ENCODE assay signal across 9 cellular contexts in the genomic region with DNA sequence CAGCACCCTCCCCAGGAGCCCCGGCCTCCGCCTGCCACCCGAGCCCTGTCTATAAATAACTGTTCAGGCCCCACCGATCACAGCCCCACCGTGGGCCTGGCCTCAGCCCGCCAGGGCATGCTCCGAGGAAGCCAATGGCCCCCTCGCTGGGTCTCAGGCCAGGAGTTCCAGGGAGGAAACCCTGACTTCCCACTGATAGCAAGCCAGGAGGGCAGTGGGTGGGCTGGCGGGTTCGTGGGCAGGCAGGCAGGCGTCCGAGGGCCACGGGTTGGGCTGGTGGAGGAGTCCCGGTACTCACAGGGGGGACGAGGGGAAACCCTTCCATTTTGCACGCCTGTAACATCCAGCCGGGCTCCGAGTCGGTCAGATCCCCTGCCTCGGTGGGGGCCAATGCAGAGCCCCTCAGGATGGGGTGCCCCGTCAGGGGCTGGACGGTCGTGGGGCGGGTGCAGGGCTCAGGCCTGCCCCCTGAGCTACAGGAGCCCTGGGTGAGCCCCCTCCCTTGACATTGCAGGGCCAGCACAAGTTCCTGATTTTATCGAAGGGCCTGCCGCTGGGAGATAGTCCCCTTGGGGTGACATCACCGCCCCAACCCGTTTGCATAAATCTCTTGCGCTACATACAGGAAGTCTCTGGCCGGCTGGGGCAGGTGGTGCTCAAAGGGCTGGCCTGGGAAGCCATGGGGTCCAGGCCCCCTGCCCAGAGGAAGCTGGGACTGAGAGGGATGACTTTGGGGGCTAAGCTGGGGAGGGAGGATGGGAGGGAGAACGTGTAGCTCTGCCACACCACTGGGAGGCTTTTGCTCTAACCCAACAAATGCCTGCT. TPM values are rescaled to one million over a fixed set of nuclear protein-coding genes. Genes with fewer than 3 reads are reported as not detected.
A peak's percentile ranks its signal among the peaks of the same experiment; 100 is the strongest.
DNase-seq lines count a peak whose midpoint lies in the region; ATAC-seq and TF ChIP-seq lines count a peak whose summit lies in the region.
"Had no signal": no experiment of that assay in that cellular context is flagged by ENCODE, and none has a peak within 500 bp of the region (broad histone marks: within the 10 kb centered on the region; RNA-seq: fewer than 3 reads in every experiment).

A gene (minus strand): TSS at position 537 of the 825 bp plus-strand sequence. CDS start 194 bp downstream, at position 343.

- H3K9me3 ChIP-seq in right lobe of liver: no peaks in the 10 kb centered on the region

- 77% methylated on average over 7 of the region's 31 CpGs for WGBS in right lobe of liver (ENCODE audit: insufficient coverage, low coverage, low lambda C conversion rate, missing lambda C conversion rate)

- TF ChIP-seq POLR2A in GM18951 (IDR thresholded peaks at IDR 0.05; ENCODE audit: extremely low read depth, insufficient read depth, insufficient read length): peak; percentile 74
- peak; percentile 51 for TF ChIP-seq POLR2A in right lobe of liver (IDR thresholded peaks at IDR 0.05)

- H3K27ac Mint-ChIP-seq in activated T-helper 1 cell treated with anti-CD3 and anti-CD28 coated beads, Interleukin-12 subunit alpha, Interleukin-12 subunit beta, Interleukin-2, Interleukin-4 antibody, amounts not matched to agents 30 ng/mL and 10 ng/mL and 1 ng/mL, durations not matched to agents 14 hours and 24 hours and 36 hours: no peak within 1 kb of the TSS

- peak within 1 kb of the TSS; percentile 44 to 80 (median 69) for H3K27ac ChIP-seq in right lobe of liver

- ATAC-seq in HG02981 (IDR thresholded peaks at IDR 0.05; ENCODE audit: unreplicated experiment): peak; percentile 78
- ATAC-seq in right lobe of liver: peak; percentile 40 to 57 (median 46)

- in situ Hi-C loops in GM18951 (cut with MboI; ENCODE audit: low sequenced_read_pairs, unreplicated experiment): no loop called here

- H3K27me3 Mint-ChIP-seq in activated T-helper 1 cell treated with anti-CD3 and anti-CD28 coated beads, Interleukin-12 subunit alpha, Interleukin-12 subunit beta, Interleukin-2, Interleukin-4 antibody, amounts not matched to agents 30 ng/mL and 10 ng/mL and 1 ng/mL, durations not matched to agents 14 hours and 24 hours and 36 hours (ENCODE audit: insufficient read depth): peaks cover 3% of the 10 kb centered on the region

- H3K36me3 Mint-ChIP-seq in activated T-helper 1 cell treated with anti-CD3 and anti-CD28 coated beads, Interleukin-12 subunit alpha, Interleukin-12 subunit beta, Interleukin-2, Interleukin-4 antibody, amounts not matched to agents 30 ng/mL and 10 ng/mL and 1 ng/mL, durations not matched to agents 14 hours and 24 hours and 36 hours (ENCODE audit: low read depth): no peaks in the 10 kb centered on the region

- H3K4me1 ChIP-seq in right lobe of liver: peaks cover 0 to 2% (median 0%) of the 10 kb centered on the region in 4 donors

- no peaks in the 10 kb centered on the region for H3K9me3 Mint-ChIP-seq in activated T-helper 1 cell treated with anti-CD3 and anti-CD28 coated beads, Interleukin-12 subunit alpha, Interleukin-12 subunit beta, Interleukin-2, Interleukin-4 antibody, amounts not matched to agents 30 ng/mL and 10 ng/mL and 1 ng/mL, durations not matched to agents 14 hours and 24 hours and 36 hours

- DNase-seq in SKM-1 (lab: John Stamatoyannopoulos, UW; ENCODE audit: unreplicated experiment) (peak; percentile 94), right lobe of liver (peak in 2 of 3 donors; percentile 74 to 81), HT-29 (ENCODE audit: low spot score) (no peak), NCI-H2227 (lab: John Stamatoyannopoulos, UW; ENCODE audit: unreplicated experiment) (no peak), DMS79 treated with DMSO at 0.1 percent for 48 hours (lab: John Stamatoyannopoulos, UW) (no peak)
- no peak for DNase-seq in activated T-helper 1 cell treated with anti-CD3 and anti-CD28 coated beads, Interleukin-12 subunit alpha, Interleukin-12 subunit beta, Interleukin-2, Interleukin-4 antibody, amounts not matched to agents 30 ng/mL and 10 ng/mL and 1 ng/mL, durations not matched to agents 14 hours and 24 hours and 36 hours (ENCODE audit: low spot score)

- intact Hi-C loops in right lobe of liver (cut with DNase I): loop anchor here (5.0 to 10.0 kb wide), 2 partner anchors 47 to 74 kb away; a partner anchor contains a TSS
- intact Hi-C loops in activated T-helper 1 cell treated with anti-CD3 and anti-CD28 coated beads, Interleukin-12 subunit alpha, Interleukin-12 subunit beta, Interleukin-2, Interleukin-4 antibody, amounts not matched to agents 30 ng/mL and 10 ng/mL and 1 ng/mL, durations not matched to agents 14 hours and 24 hours and 36 hours (cut with micrococcal nuclease): no loop called here

- no peak within 1 kb of the TSS for H3K4me3 Mint-ChIP-seq in activated T-helper 1 cell treated with anti-CD3 and anti-CD28 coated beads, Interleukin-12 subunit alpha, Interleukin-12 subunit beta, Interleukin-2, Interleukin-4 antibody, amounts not matched to agents 30 ng/mL and 10 ng/mL and 1 ng/mL, durations not matched to agents 14 hours and 24 hours and 36 hours

- no peak for TF ChIP-seq CTCF in right lobe of liver (IDR thresholded peaks at IDR 0.05)

- H3K27me3 ChIP-seq in right lobe of liver: no peaks in the 10 kb centered on the region

- peak within 1 kb of the TSS; percentile 21 to 44 (median 22) for H3K4me3 ChIP-seq in right lobe of liver

- no peaks in the 10 kb centered on the region for H3K36me3 ChIP-seq in right lobe of liver

- no peaks in the 10 kb centered on the region for H3K4me1 Mint-ChIP-seq in activated T-helper 1 cell treated with anti-CD3 and anti-CD28 coated beads, Interleukin-12 subunit alpha, Interleukin-12 subunit beta, Interleukin-2, Interleukin-4 antibody, amounts not matched to agents 30 ng/mL and 10 ng/mL and 1 ng/mL, durations not matched to agents 14 hours and 24 hours and 36 hours (ENCODE audit: low read depth)

RNA-seq across cellular contexts. Expression of the gene that starts here (rescaled TPM):
- total RNA-seq in right lobe of liver: 10 to 100 TPM in 3 of 6 experiments, 1 to 10 TPM in 3; 7.5 to 29.1 (median 10.1) TPM
- total RNA-seq in HT-29 (2014; rRNA removed; shearing (Covaris generic)): not detected in 2 replicates
- total RNA-seq in activated T-helper 1 cell treated with anti-CD3 and anti-CD28 coated beads, Interleukin-12 subunit alpha, Interleukin-12 subunit beta, Interleukin-2, Interleukin-4 antibody, amounts not matched to agents 30 ng/mL and 10 ng/mL and 1 ng/mL, durations not matched to agents 14 hours and 24 hours and 36 hours: not detected in 2 replicates
- total RNA-seq: RPMI7951 had no signal

Comparison
In these comparisons a context has a peak if more than half of its experiments do, and no peak if none do; other contexts are left out.
1. DNase-seq: peak in SKM-1 (single experiment) and right lobe of liver (2 of 3); none in HT-29 (single experiment), NCI-H2227 (single experiment), DMS79 treated with DMSO at 0.1 percent for 48 hours (single experiment) and activated T-helper 1 cell treated with anti-CD3 and anti-CD28 coated beads, Interleukin-12 subunit alpha, Interleukin-12 subunit beta, Interleukin-2, Interleukin-4 antibody, amounts not matched to agents 30 ng/mL and 10 ng/mL and 1 ng/mL, durations not matched to agents 14 hours and 24 hours and 36 hours (single experiment).